ENCODE assay signal across 13 cellular contexts in genomic region chr7:127870231-127870907, GRCh38.
DNase-seq lines count a peak whose midpoint lies in the region; ATAC-seq and TF ChIP-seq lines count a peak whose summit lies in the region.
"Had no signal": no experiment of that assay in that cellular context is flagged by ENCODE, and none has a peak within 500 bp of the region (broad histone marks: within the 10 kb centered on the region; RNA-seq: fewer than 3 reads in every experiment).

No MANE protein-coding gene starts in this region.

- POLR2A ChIA-PET in PC-9 (lab: Charles Lee; ENCODE audit: unreplicated experiment) = interaction anchor here (0.6 kb wide), 1 partner anchor 47 kb away, joined by 4 read pairs; no protein-coding TSS in a partner anchor

- no peak overlapping the region for H3K27ac ChIP-seq in PC-9
- H3K27ac ChIP-seq: adrenal gland had no signal

- H2AFZ ChIP-seq in PC-9 = no peak overlapping the region

- no peaks in the 10 kb centered on the region for H3K9me2 ChIP-seq in PC-9 (ENCODE audit: insufficient read depth)

- H3K36me3 ChIP-seq in PC-9 (ENCODE audit: low read depth) = peaks cover 13% of the 10 kb centered on the region; the same call in 1 of the 2 replicates
- H3K36me3 ChIP-seq: adrenal gland had no signal

- CTCF ChIA-PET in PC-9 (lab: Charles Lee) = no interaction called here

- H3K4me3 ChIP-seq in PC-9 = no peak overlapping the region
- H3K4me3 ChIP-seq: adrenal gland had no signal

- peak; percentile 48 to 72 for DNase-seq in lung microvascular endothelial cell (ENCODE audit: low read depth in 2 of 2)
- DNase-seq in DMS53 (lab: John Stamatoyannopoulos, UW) = no peak
- DNase-seq in PC-9 = no peak
- DNase-seq in NCI-H1436 treated with DMSO at 0.1 percent for 48 hours (lab: John Stamatoyannopoulos, UW) = no peak
- no peak for DNase-seq in hypothalamus (lab: John Stamatoyannopoulos, UW)
- DNase-seq: activated CD8-positive, alpha-beta memory T cell treated with anti-CD3 and anti-CD28 coated beads for 24 hours; adrenal gland; IMR-90; small intestine had no signal

- H3F3A ChIP-seq in PC-9 (ENCODE audit: insufficient read depth, low read depth) = peaks cover under 1% of the 10 kb centered on the region; the same call in 1 of the 2 replicates

- H3K4me1 ChIP-seq in PC-9 (replicated peaks; ENCODE audit: insufficient read depth) = no peaks in the 10 kb centered on the region

- intact Hi-C loops in PC-9 (cut with micrococcal nuclease; ENCODE audit: unreplicated experiment) = no loop called here

- peaks cover 14% of the 10 kb centered on the region for H4K20me1 ChIP-seq in PC-9 (ENCODE audit: insufficient read depth)

- no peak overlapping the region for H3K4me2 ChIP-seq in PC-9

- no peak for TF ChIP-seq CTCF in PC-9 (conservative IDR thresholded peaks at IDR 0.05)

- peaks cover 17% of the 10 kb centered on the region; the same call in 1 of the 2 replicates for H3K79me2 ChIP-seq in PC-9 (ENCODE audit: low read depth)

- H3K9me3 ChIP-seq in PC-9 (ENCODE audit: insufficient read depth, low read depth) = no peaks in the 10 kb centered on the region
- H3K9me3 ChIP-seq: adrenal gland had no signal

- no peaks in the 10 kb centered on the region for H3K27me3 ChIP-seq in PC-9 (ENCODE audit: insufficient read depth, low read depth)
- H3K27me3 ChIP-seq: adrenal gland had no signal

- ATAC-seq in GM19025 (IDR thresholded peaks at IDR 0.05; ENCODE audit: low read depth, unreplicated experiment) (peak; percentile 65), HG02623 (IDR thresholded peaks at IDR 0.05; ENCODE audit: unreplicated experiment) (peak; percentile 49), HG03571 (IDR thresholded peaks at IDR 0.05; ENCODE audit: unreplicated experiment) (peak; percentile 83)
- ATAC-seq: stimulated activated effector memory CD8-positive, alpha-beta T cell treated with anti-CD3 and anti-CD28 coated beads, Interleukin-12 subunit alpha, Interleukin-12 subunit beta, amount 100 ng/mL, for 72 hours had no signal

- no TSS peak for BruUV-seq in PC-9 (replicated peaks; lab: Mats Ljungman, UMichigan)

Comparison
In these comparisons a context has a peak if more than half of its experiments do, and no peak if none do; other contexts are left out.
1. DNase-seq: peak in lung microvascular endothelial cell (2 of 2); none in DMS53 (single experiment), PC-9 (0 of 2), NCI-H1436 treated with DMSO at 0.1 percent for 48 hours (single experiment) and hypothalamus (0 of 51).
2. Peak in every context shown above with its lines, with median percentiles within 50 percentile points of each other: ATAC-seq.